Comparison of ENCODE assay signal across 11 cellular contexts in the genomic region with DNA sequence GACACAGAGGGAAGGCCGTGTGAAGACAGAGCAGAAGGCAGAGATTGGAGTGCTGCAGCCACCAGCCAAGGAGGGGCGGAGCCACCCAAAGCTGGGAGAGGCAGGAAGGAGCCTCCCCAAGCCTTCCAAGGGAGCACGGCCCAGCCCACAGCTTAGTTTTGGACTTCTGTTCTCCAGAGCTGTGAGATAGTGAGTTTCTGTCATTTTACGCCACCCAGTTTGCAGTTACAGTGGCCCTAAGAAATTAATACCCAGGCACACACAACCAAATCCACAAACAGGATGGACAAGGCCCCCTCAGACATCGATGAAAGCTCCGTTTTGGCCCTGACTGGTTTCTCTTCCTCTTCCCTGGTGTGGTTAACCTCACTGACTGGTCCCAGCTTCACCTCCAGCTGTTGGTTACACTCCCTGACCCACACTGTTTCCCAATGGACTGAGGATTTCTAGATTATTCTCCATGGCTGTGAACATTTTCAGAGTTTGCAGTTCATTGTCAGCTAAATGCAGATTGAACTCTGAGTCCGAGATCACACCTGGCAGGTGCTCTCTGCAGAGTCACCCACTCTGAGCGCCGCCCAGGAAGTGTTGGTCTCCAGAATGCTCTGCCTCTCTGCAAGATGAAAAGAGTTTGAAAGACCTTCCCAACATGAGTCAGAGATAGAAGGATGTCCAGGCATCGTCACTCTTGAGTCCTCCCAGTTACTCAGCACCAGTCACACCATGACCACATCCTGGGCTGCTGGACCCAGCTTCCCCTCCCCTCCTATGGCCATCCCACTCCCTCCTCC.
DNase-seq lines count a peak whose midpoint lies in the region; ATAC-seq, FAIRE-seq and TF ChIP-seq lines count a peak whose summit lies in the region.
"Had no signal": no experiment of that assay in that cellular context is flagged by ENCODE, and none has a peak within 500 bp of the region (broad histone marks: within the 10 kb centered on the region; RNA-seq: fewer than 3 reads in every experiment).

No MANE protein-coding gene starts in this region.

- ATAC-seq in WTC11, result peak; percentile 28; the same call in 1 of the 2 replicates
- no peak for ATAC-seq in GM18519 (IDR thresholded peaks at IDR 0.05; ENCODE audit: low FRiP score, unreplicated experiment)

- DNase-seq in activated effector memory CD4-positive, alpha-beta T cell treated with anti-CD3 and anti-CD28 coated beads, Interleukin-2, amount 50 U/mL, for 16 hours, result peak; percentile 43
- no peak for DNase-seq in activated effector memory CD4-positive, alpha-beta T cell treated with Interleukin-2 at 50 U/mL for 16 hours
- DNase-seq in WTC11 (ENCODE audit: low spot score) (no peak), cardiac septum (ENCODE audit: low spot score) (peak; percentile 62), urothelium cell line (ENCODE audit: low spot score) (peak; percentile 87), middle frontal gyrus (ENCODE audit: extremely low spot score, low spot score) (no peak), GM13976 (ENCODE audit: low spot score) (no peak)
- DNase-seq: CD4-positive, alpha-beta T cell; SJCRH30; trophoblast cell had no signal

- H3K9me3 Mint-ChIP-seq in WTC11, result no peaks in the 10 kb centered on the region
- H3K9me3 Mint-ChIP-seq: CD4-positive, alpha-beta T cell had no signal

- FAIRE-seq in urothelium cell line (lab: Jason Lieb, UNC), result peak; percentile 98

- H3K27me3 Mint-ChIP-seq in WTC11 (ENCODE audit: low read depth), result no peaks in the 10 kb centered on the region

- no peak for TF ChIP-seq CTCF in WTC11 (IDR thresholded peaks at IDR 0.05)
- TF ChIP-seq CTCF in GM13976 (IDR thresholded peaks at IDR 0.05; ENCODE audit: borderline replicate concordance, control extremely low read depth, extremely low read depth, insufficient read depth, missing control alignments), result no peak

- CTCF ChIA-PET in WTC11 (lab: Charles Lee), result interaction anchor here (0.9 to 1.5 kb wide), 4 partner anchors 19 to 176 kb away, joined by 3 to 5 read pairs (median 3); a partner anchor contains a TSS

- intact Hi-C loops in cardiac septum (cut with DNase I), result loop anchor here (5.0 to 10.0 kb wide), 2 partner anchors 146 to 163 kb away; no protein-coding TSS in a partner anchor

- H3K36me3 Mint-ChIP-seq in WTC11, result no peaks in the 10 kb centered on the region

- H3K4me3 Mint-ChIP-seq in WTC11, result no peak overlapping the region
- H3K4me3 Mint-ChIP-seq: CD4-positive, alpha-beta T cell had no signal

- H3K4me1 Mint-ChIP-seq in WTC11, result peaks cover 10% of the 10 kb centered on the region

- no peak overlapping the region for H3K27ac Mint-ChIP-seq in WTC11
- H3K27ac Mint-ChIP-seq: CD4-positive, alpha-beta T cell had no signal

- in situ Hi-C loops in GM13976 (cut with MboI; ENCODE audit: low sequenced_read_pairs, unreplicated experiment), result no loop called here

- POLR2A ChIA-PET in WTC11 (lab: Charles Lee), result no interaction called here

TF ChIP-seq in WTC11, 78 proteins besides CTCF, POLR2A, EP300 and RAD21 (continues in another document):
- TF ChIP-seq, protein P1, sequence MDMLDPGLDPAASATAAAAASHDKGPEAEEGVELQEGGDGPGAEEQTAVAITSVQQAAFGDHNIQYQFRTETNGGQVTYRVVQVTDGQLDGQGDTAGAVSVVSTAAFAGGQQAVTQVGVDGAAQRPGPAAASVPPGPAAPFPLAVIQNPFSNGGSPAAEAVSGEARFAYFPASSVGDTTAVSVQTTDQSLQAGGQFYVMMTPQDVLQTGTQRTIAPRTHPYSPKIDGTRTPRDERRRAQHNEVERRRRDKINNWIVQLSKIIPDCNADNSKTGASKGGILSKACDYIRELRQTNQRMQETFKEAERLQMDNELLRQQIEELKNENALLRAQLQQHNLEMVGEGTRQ (CRISPR knock-in tag; IDR thresholded peaks at IDR 0.05), result no peak
- TF ChIP-seq, protein P2, sequence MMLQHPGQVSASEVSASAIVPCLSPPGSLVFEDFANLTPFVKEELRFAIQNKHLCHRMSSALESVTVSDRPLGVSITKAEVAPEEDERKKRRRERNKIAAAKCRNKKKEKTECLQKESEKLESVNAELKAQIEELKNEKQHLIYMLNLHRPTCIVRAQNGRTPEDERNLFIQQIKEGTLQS (CRISPR knock-in tag; conservative IDR thresholded peaks at IDR 0.05), result no peak
- TF ChIP-seq ZNF263 (CRISPR knock-in tag; IDR thresholded peaks at IDR 0.05; ENCODE audit: low read depth), result no peak
- TF ChIP-seq, protein P3, sequence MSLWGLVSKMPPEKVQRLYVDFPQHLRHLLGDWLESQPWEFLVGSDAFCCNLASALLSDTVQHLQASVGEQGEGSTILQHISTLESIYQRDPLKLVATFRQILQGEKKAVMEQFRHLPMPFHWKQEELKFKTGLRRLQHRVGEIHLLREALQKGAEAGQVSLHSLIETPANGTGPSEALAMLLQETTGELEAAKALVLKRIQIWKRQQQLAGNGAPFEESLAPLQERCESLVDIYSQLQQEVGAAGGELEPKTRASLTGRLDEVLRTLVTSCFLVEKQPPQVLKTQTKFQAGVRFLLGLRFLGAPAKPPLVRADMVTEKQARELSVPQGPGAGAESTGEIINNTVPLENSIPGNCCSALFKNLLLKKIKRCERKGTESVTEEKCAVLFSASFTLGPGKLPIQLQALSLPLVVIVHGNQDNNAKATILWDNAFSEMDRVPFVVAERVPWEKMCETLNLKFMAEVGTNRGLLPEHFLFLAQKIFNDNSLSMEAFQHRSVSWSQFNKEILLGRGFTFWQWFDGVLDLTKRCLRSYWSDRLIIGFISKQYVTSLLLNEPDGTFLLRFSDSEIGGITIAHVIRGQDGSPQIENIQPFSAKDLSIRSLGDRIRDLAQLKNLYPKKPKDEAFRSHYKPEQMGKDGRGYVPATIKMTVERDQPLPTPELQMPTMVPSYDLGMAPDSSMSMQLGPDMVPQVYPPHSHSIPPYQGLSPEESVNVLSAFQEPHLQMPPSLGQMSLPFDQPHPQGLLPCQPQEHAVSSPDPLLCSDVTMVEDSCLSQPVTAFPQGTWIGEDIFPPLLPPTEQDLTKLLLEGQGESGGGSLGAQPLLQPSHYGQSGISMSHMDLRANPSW (CRISPR knock-in tag; conservative IDR thresholded peaks at IDR 0.05; ENCODE audit: low read depth), result no peak
- TF ChIP-seq, protein P4, sequence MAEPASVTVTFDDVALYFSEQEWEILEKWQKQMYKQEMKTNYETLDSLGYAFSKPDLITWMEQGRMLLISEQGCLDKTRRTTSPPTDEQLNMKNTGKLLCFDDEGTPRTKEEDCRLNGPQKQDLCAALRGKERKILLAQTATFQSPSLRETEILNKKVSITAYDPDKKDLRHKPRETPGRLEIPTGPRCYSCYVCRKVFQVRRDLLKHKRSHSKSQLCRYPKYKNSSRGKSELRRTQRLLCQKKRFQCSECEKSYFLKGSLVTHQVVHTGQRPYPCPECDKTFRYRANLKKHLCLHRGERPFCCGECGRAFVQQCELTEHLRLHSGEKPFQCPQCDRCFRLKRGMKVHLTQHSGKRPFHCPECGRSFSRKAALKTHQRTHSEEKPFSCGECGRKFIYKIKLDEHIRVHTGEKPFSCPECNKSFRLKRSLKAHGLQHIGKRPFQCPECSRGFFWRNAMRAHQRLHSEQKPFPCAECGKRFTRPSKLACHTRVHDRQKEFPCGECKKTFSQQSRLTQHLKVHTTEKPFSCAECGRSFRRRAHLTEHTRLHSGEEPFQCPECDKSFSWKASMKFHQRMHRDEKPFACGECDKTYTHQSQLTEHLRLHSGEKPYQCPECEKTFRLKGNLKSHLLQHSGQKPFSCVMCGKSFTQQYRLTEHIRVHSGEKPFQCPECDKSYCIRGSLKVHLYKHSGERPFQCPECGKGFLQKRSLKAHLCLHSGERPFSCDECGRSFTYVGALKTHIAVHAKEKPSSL (CRISPR knock-in tag; conservative IDR thresholded peaks at IDR 0.05), result no peak
- TF ChIP-seq, protein P5, sequence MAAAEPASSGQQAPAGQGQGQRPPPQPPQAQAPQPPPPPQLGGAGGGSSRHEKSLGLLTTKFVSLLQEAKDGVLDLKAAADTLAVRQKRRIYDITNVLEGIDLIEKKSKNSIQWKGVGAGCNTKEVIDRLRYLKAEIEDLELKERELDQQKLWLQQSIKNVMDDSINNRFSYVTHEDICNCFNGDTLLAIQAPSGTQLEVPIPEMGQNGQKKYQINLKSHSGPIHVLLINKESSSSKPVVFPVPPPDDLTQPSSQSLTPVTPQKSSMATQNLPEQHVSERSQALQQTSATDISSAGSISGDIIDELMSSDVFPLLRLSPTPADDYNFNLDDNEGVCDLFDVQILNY (CRISPR knock-in tag; IDR thresholded peaks at IDR 0.05), result no peak
- TF ChIP-seq, protein P6, sequence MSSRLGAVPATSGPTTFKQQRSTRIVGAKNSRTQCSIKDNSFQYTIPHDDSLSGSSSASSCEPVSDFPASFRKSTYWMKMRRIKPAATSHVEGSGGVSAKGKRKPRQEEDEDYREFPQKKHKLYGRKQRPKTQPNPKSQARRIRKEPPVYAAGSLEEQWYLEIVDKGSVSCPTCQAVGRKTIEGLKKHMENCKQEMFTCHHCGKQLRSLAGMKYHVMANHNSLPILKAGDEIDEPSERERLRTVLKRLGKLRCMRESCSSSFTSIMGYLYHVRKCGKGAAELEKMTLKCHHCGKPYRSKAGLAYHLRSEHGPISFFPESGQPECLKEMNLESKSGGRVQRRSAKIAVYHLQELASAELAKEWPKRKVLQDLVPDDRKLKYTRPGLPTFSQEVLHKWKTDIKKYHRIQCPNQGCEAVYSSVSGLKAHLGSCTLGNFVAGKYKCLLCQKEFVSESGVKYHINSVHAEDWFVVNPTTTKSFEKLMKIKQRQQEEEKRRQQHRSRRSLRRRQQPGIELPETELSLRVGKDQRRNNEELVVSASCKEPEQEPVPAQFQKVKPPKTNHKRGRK (CRISPR knock-in tag; IDR thresholded peaks at IDR 0.05; ENCODE audit: borderline replicate concordance), result no peak
- no peak for TF ChIP-seq TEAD1 (CRISPR knock-in tag; IDR thresholded peaks at IDR 0.05)

Comparison
In these comparisons a context has a peak if more than half of its experiments do, and no peak if none do; other contexts are left out.
1. DNase-seq: peak in activated effector memory CD4-positive, alpha-beta T cell treated with anti-CD3 and anti-CD28 coated beads, Interleukin-2, amount 50 U/mL, for 16 hours (single experiment), cardiac septum (single experiment) and urothelium cell line (single experiment); none in activated effector memory CD4-positive, alpha-beta T cell treated with Interleukin-2 at 50 U/mL for 16 hours (single experiment), WTC11 (single experiment), middle frontal gyrus (single experiment) and GM13976 (single experiment).